Comparison of ENCODE assay signal across 18 cellular contexts in the genomic region with DNA sequence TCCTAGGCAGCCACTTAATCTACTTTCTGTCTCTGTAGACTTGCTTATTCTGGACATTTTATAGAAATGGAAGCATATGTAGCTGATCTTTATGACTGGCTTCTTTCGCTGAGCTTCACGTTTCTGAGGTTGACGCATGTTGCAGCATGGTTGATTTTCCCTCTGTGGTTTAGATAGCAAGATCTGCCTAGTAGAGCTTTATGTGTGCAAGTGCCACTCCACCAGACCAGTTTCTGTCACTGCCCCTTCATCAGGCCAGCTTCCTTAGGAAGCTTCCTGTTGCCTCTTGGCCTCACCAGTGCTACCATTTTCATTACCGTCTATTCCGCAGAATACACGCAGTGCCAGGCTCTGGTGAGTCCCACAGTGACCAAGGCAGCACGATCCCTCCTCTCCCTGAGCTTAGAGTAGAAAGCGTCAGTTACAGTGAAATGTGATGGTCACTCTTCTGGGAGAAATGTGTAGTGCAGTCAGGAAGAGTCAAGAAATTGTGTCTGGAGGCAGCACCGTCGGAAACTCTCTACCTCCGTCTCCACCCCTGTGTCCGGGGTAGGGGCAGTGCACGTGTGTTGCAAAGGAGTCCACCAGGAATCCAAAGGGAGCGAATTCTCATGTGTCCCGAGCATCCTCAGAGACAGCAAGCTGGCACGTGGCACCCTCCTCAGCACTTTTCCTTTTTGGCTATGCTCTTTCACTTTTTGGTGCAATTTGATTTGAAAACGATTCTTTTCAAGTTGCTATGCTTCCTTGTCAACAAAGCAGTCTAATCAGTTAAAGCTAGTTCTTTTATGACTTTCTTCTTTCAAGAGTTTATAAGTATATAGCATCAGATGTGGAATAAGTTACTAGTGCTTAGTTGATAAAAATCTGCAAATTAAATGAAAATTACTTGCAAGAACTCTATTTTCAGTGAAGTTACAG. TPM values are rescaled to one million over a fixed set of nuclear protein-coding genes. Genes with fewer than 3 reads are reported as not detected.
DNase-seq lines count a peak whose midpoint lies in the region; ATAC-seq, FAIRE-seq and TF ChIP-seq lines count a peak whose summit lies in the region.
"Had no signal": no experiment of that assay in that cellular context is flagged by ENCODE, and none has a peak within 500 bp of the region (broad histone marks: within the 10 kb centered on the region; RNA-seq: fewer than 3 reads in every experiment).

No MANE protein-coding gene starts in this region.

- no peak overlapping the region for H2BK12ac ChIP-seq in H9 (ENCODE audit: insufficient read length, low read depth, low read length)

- H3K18ac ChIP-seq in H9 (ENCODE audit: insufficient read length, low read depth, low read length) = no peak overlapping the region

- H3K9ac ChIP-seq in astrocyte (ENCODE audit: low read length) (no peak overlapping the region), H9 (ENCODE audit: extremely low read depth, insufficient read length, low read length) (no peak overlapping the region)
- H3K9ac ChIP-seq: SK-N-SH had no signal

- H4K5ac ChIP-seq in H9 (ENCODE audit: insufficient read length, low read depth, low read length) = no peak overlapping the region

- H3K23me2 ChIP-seq in H9 (ENCODE audit: insufficient read length, low read depth, low read length, poor library complexity, severe bottlenecking) = no peaks in the 10 kb centered on the region

- TF ChIP-seq CTCF in astrocyte (IDR thresholded peaks at IDR 0.05; ENCODE audit: insufficient read depth, low read depth, low read length) (no peak), osteoblast (IDR thresholded peaks at IDR 0.05; ENCODE audit: extremely low read depth, low read depth, low read length) (peak; percentile 16), H9 (conservative IDR thresholded peaks at IDR 0.05) (no peak)

- no peak overlapping the region for H2BK5ac ChIP-seq in H9 (ENCODE audit: insufficient read length, low read length)

- H3K27me3 ChIP-seq in astrocyte (ENCODE audit: insufficient read depth, low read length) (no peaks in the 10 kb centered on the region), osteoblast (ENCODE audit: insufficient read depth, low read length) (no peaks in the 10 kb centered on the region), H9 (ENCODE audit: insufficient read depth, low read length) (no peaks in the 10 kb centered on the region)
- H3K27me3 ChIP-seq: heart left ventricle had no signal

- H3K4me3 Mint-ChIP-seq in T-cell (peak overlapping the region; percentile 23 to 73 (median 69)), astrocyte (ENCODE audit: unreplicated experiment) (no peak overlapping the region), H9 (no peak overlapping the region)
- H3K4me3 Mint-ChIP-seq: nephron had no signal

- DNase-seq in GM19239 (ENCODE audit: insufficient read length, low spot score) (no peak), T-cell (peak in 4 of 34 experiments; percentile 17 to 52 (median 24)), astrocyte (ENCODE audit: low read depth) (no peak), osteoblast (ENCODE audit: insufficient read length, low spot score, missing footprints) (no peak), SIG-M5 (lab: John Stamatoyannopoulos, UW) (no peak), H9 (no peak)
- DNase-seq: EL, erythroblast, heart left ventricle, left cardiac atrium, NCI-H1092 treated with DMSO at 0.1 percent for 48 hours, NCI-H2227 treated with DMSO at 0.1 percent for 48 hours, right cardiac atrium, SK-N-SH had no signal

- WGBS in H9 (ENCODE audit: extremely low coverage, insufficient read length, low lambda C conversion rate) = no CpG with 5 or more reads among the region's 17 CpGs

- FAIRE-seq in GM19239 (lab: Jason Lieb, UNC) (peak; percentile 81), astrocyte (lab: Jason Lieb, UNC) (no peak)

- H3K9me3 Mint-ChIP-seq in T-cell (no peaks in the 10 kb centered on the region), astrocyte (ENCODE audit: unreplicated experiment) (no peaks in the 10 kb centered on the region), H9 (no peaks in the 10 kb centered on the region)
- H3K9me3 Mint-ChIP-seq: nephron had no signal

- H3K23ac ChIP-seq in H9 (ENCODE audit: insufficient read length, low read depth, low read length) = no peak overlapping the region

- no peak overlapping the region for H2BK15ac ChIP-seq in H9 (ENCODE audit: low read depth, low read length)

- H3K79me1 ChIP-seq in H9 (ENCODE audit: insufficient read depth, low read depth, low read length, poor library complexity, severe bottlenecking) = no peaks in the 10 kb centered on the region

- no peak overlapping the region for H3K4ac ChIP-seq in H9 (ENCODE audit: low read depth, low read length)

- H4K8ac ChIP-seq in H9 (replicated peaks; ENCODE audit: insufficient read length, low read depth, low read length) = no peak overlapping the region

- H3K4me3 ChIP-seq in astrocyte (ENCODE audit: insufficient read depth, low read depth, low read length) (no peak overlapping the region), osteoblast (ENCODE audit: insufficient read depth, low read length) (no peak overlapping the region)
- H3K4me3 ChIP-seq: heart left ventricle had no signal

- no peaks in the 10 kb centered on the region for H3K79me2 ChIP-seq in astrocyte (ENCODE audit: insufficient read depth, low read length)
- H3K79me2 ChIP-seq in osteoblast (ENCODE audit: insufficient read depth, low read length) = no peaks in the 10 kb centered on the region
- H3K79me2 ChIP-seq in H9 (ENCODE audit: insufficient read depth, low read length) = no peaks in the 10 kb centered on the region

- H2BK120ac ChIP-seq in H9 (ENCODE audit: low read depth, low read length, poor library complexity, severe bottlenecking) = no peak overlapping the region

- no peak overlapping the region for H4K91ac ChIP-seq in H9 (ENCODE audit: insufficient read length, low read depth, low read length)

- H3K56ac ChIP-seq in H9 (ENCODE audit: insufficient read length, low read depth, low read length) = no peak overlapping the region

- ATAC-seq in T-cell (replicated peaks in 1 of 4) = no peak
- no peak for ATAC-seq in HG03565 (IDR thresholded peaks at IDR 0.05; ENCODE audit: unreplicated experiment)
- no peak for ATAC-seq in HG02588 (IDR thresholded peaks at IDR 0.05; ENCODE audit: unreplicated experiment)
- ATAC-seq: heart left ventricle, right cardiac atrium had no signal

- H3K36me3 ChIP-seq in astrocyte (ENCODE audit: insufficient read depth, low read length) = no peaks in the 10 kb centered on the region
- peaks cover 3% of the 10 kb centered on the region for H3K36me3 ChIP-seq in osteoblast (ENCODE audit: insufficient read depth, low read length)

- H4K20me1 ChIP-seq in astrocyte (ENCODE audit: insufficient read depth, low read length) = peaks cover 35% of the 10 kb centered on the region
- peaks cover 14% of the 10 kb centered on the region for H4K20me1 ChIP-seq in osteoblast (ENCODE audit: insufficient read depth, low read length)
- no peaks in the 10 kb centered on the region for H4K20me1 ChIP-seq in H9 (ENCODE audit: control insufficient read depth, insufficient read depth, insufficient read length)

- H3K4me1 Mint-ChIP-seq in T-cell (peaks cover 95 to 98% (median 96%) of the 10 kb centered on the region in 3 donors), astrocyte (ENCODE audit: low read depth, unreplicated experiment) (peaks cover 37% of the 10 kb centered on the region), H9 (no peaks in the 10 kb centered on the region)

- H3K9me3 ChIP-seq in astrocyte (ENCODE audit: insufficient read depth, low read depth, low read length) = no peaks in the 10 kb centered on the region
- H3K9me3 ChIP-seq in osteoblast (ENCODE audit: low read depth, low read length) = no peaks in the 10 kb centered on the region
- H3K9me3 ChIP-seq in H9 (ENCODE audit: control insufficient read depth, low read depth, low read length) = no peaks in the 10 kb centered on the region
- H3K9me3 ChIP-seq: heart left ventricle, SK-N-SH had no signal

- H3K14ac ChIP-seq in H9 (ENCODE audit: insufficient read depth, low read length) = no peak overlapping the region

- H3K36me3 Mint-ChIP-seq in T-cell = peaks cover 39% of the 10 kb centered on the region
- peaks cover 24% of the 10 kb centered on the region for H3K36me3 Mint-ChIP-seq in astrocyte (ENCODE audit: low read depth, unreplicated experiment)
- peaks cover 5 to 46% (median 32%) of the 10 kb centered on the region in 3 experiments; a peak in 6 of 7 replicates for H3K36me3 Mint-ChIP-seq in H9 (ENCODE audit: insufficient read depth in 1 of 3, low read depth in 3 of 3)

- H3K27ac ChIP-seq in astrocyte (ENCODE audit: low read depth, low read length) (no peak overlapping the region), osteoblast (ENCODE audit: low read depth, low read length) (no peak overlapping the region), H9 (ENCODE audit: insufficient read length, low read depth, low read length) (no peak overlapping the region)
- H3K27ac ChIP-seq: C4-2B had no signal

- no peaks in the 10 kb centered on the region for H3K27me3 Mint-ChIP-seq in T-cell
- H3K27me3 Mint-ChIP-seq in astrocyte (ENCODE audit: low read depth, unreplicated experiment) = no peaks in the 10 kb centered on the region
- H3K27me3 Mint-ChIP-seq in H9 (ENCODE audit: low read depth) = no peaks in the 10 kb centered on the region

- CTCF ChIA-PET in T-cell (lab: Charles Lee) = interaction anchor here (0.6 to 4.7 kb wide), 25 partner anchors 12 to 94 kb away, joined by 3 to 46 read pairs (median 5); partner anchors contain the start of genes GPR18 (in 1 of the 2) and GPR183 (in 1 of the 2)

- peaks cover 29% of the 10 kb centered on the region for H3K4me1 ChIP-seq in astrocyte (ENCODE audit: insufficient read depth, low read length)
- peaks cover 38% of the 10 kb centered on the region for H3K4me1 ChIP-seq in osteoblast (ENCODE audit: insufficient read depth, low read length)
- no peaks in the 10 kb centered on the region for H3K4me1 ChIP-seq in H9 (ENCODE audit: insufficient read depth, low read length)

- no peak overlapping the region for H2BK20ac ChIP-seq in H9 (ENCODE audit: low read depth, low read length, poor library complexity, severe bottlenecking)

- peak overlapping the region; percentile 99 for H3K27ac Mint-ChIP-seq in T-cell
- H3K27ac Mint-ChIP-seq in astrocyte (ENCODE audit: unreplicated experiment) = peak overlapping the region; percentile 0
- no peak overlapping the region for H3K27ac Mint-ChIP-seq in H9
- H3K27ac Mint-ChIP-seq: nephron had no signal

- POLR2A ChIA-PET in T-cell (lab: Charles Lee) = interaction anchor here (0.5 to 3.8 kb wide), 27 partner anchors 9 to 614 kb away, joined by 3 to 24 read pairs (median 5); partner anchors contain the start of gene GPR183 (in 1 of the 2)

- H3K4me2 ChIP-seq in astrocyte (ENCODE audit: low read length) = no peak overlapping the region
- H3K4me2 ChIP-seq in osteoblast (ENCODE audit: insufficient read depth, low read length) = no peak overlapping the region
- no peak overlapping the region for H3K4me2 ChIP-seq in H9 (ENCODE audit: insufficient read depth, insufficient read length, low read length)
- H3K4me2 ChIP-seq: SK-N-SH had no signal

- H2AFZ ChIP-seq in astrocyte (ENCODE audit: low read depth, low read length) = no peak overlapping the region
- H2AFZ ChIP-seq in osteoblast (ENCODE audit: low read length) = no peak overlapping the region
- no peak overlapping the region for H2AFZ ChIP-seq in H9 (ENCODE audit: low read length)

- no peak overlapping the region for H2AK5ac ChIP-seq in H9 (ENCODE audit: insufficient read length, low read length)

- H3T11ph ChIP-seq in H9 (ENCODE audit: low read length) = no peak overlapping the region

RNA-seq across cellular contexts. Expression of gene GPR183, which starts 45.4 kb away (rescaled TPM):
- 100 to 1,000 TPM in 3 of 5 donors, 10 to 100 TPM in 2; 69.9 to 152 (median 100) TPM for total RNA-seq in T-cell
- 4.9 and 5.6 TPM in 2 replicates for total RNA-seq in astrocyte
- 0.29 and 0.36 TPM in 2 replicates for total RNA-seq in osteoblast
- not detected in 2 replicates for total RNA-seq in H9 (2021)

Comparison
In these comparisons a context has a peak if more than half of its experiments do, and no peak if none do; other contexts are left out.
1. H3K27ac Mint-ChIP-seq: peak in T-cell (2 of 2) and astrocyte (single experiment); none in H9 (0 of 3).
2. H3K4me3 Mint-ChIP-seq: peak in T-cell (3 of 3); none in astrocyte (single experiment) and H9 (0 of 2).
3. RNA of gene GPR183, which starts 45.4 kb away (total RNA-seq): 69.9 to 152 TPM in T-cell; 4.9 to 5.6 TPM in astrocyte, 0.29 to 0.36 TPM in osteoblast and not detected in H9; every median in the first group is over 10 times any median in the second.